Comparison of ENCODE assay signal across 12 cellular contexts in genomic region chr1:17755120-17755519, GRCh38. TPM values are rescaled to one million over a fixed set of nuclear protein-coding genes. Genes with fewer than 3 reads are reported as not detected.
DNase-seq lines count a peak whose midpoint lies in the region; ATAC-seq and TF ChIP-seq lines count a peak whose summit lies in the region.
"Had no signal": no experiment of that assay in that cellular context is flagged by ENCODE, and none has a peak within 500 bp of the region (broad histone marks: within the 10 kb centered on the region; RNA-seq: fewer than 3 reads in every experiment).

ACTL8 (plus strand) TSS chr1:17755333; CDS start chr1:17823009, 67,676 bp downstream.

- H3K27me3 ChIP-seq in SK-N-SH (ENCODE audit: insufficient read depth) = no peaks in the 10 kb centered on the region
- peaks cover 0 to 5% (median 0%) of the 10 kb centered on the region in 7 donors for H3K27me3 ChIP-seq in heart right ventricle
- H3K27me3 ChIP-seq: sigmoid colon had no signal

- no peaks in the 10 kb centered on the region for H3K9me2 ChIP-seq in SK-N-SH

- H3K79me2 ChIP-seq in SK-N-SH (ENCODE audit: insufficient read depth) = no peaks in the 10 kb centered on the region

- H3K4me3 ChIP-seq in SK-N-SH (ENCODE audit: low read depth in 2 of 2, low read length in 1 of 2) (no peak within 1 kb of the TSS), mucosa of descending colon (no peak within 1 kb of the TSS), heart right ventricle (no peak within 1 kb of the TSS)
- H3K4me3 ChIP-seq: sigmoid colon had no signal

- TF ChIP-seq EP300 in SK-N-SH (IDR thresholded peaks at IDR 0.05; ENCODE audit: borderline replicate concordance in 1 of 2, low read depth in 1 of 2, low read length in 1 of 2) = no peak

- H3K9me3 Mint-ChIP-seq in HFFc6 (peaks cover 58% of the 10 kb centered on the region), WTC11 (peaks cover 62% of the 10 kb centered on the region)

- no peak within 1 kb of the TSS for H3K27ac Mint-ChIP-seq in HFFc6
- H3K27ac Mint-ChIP-seq in WTC11 = no peak within 1 kb of the TSS
- H3K27ac Mint-ChIP-seq: activated B cell treated with CpG ODN at 0.5 μM for 24 hours; activated naive CD8-positive, alpha-beta T cell treated with anti-CD3 and anti-CD28 coated beads, Interleukin-2, amount 10 ng/mL, durations not matched to agents 7 days and 5 days had no signal

- intact Hi-C loops in mucosa of descending colon (cut with DNase I, micrococcal nuclease) (no loop called here), heart right ventricle (cut with DNase I) (no loop called here)

- H3K9me3 ChIP-seq in SK-N-SH (no peaks in the 10 kb centered on the region), mucosa of descending colon (peaks cover 41% of the 10 kb centered on the region), heart right ventricle (peaks cover 0 to 60% (median 40%) of the 10 kb centered on the region in 11 donors)

- no peak for ATAC-seq in SK-N-SH treated with all-trans-retinoic acid at 6 μM for 48 hours
- no peak; the same call in 1 of the 2 replicates for ATAC-seq in WTC11
- ATAC-seq in mucosa of descending colon = peak; percentile 36
- ATAC-seq in HG02981 (IDR thresholded peaks at IDR 0.05; ENCODE audit: unreplicated experiment) = no peak
- ATAC-seq in heart right ventricle = no peak

- H3K36me3 ChIP-seq in SK-N-SH (replicated peaks in 1 of 2; ENCODE audit: control insufficient read depth in 1 of 2, insufficient read depth in 2 of 2, low read length in 1 of 2) (no peaks in the 10 kb centered on the region), mucosa of descending colon (ENCODE audit: low read depth) (no peaks in the 10 kb centered on the region), heart right ventricle (no peaks in the 10 kb centered on the region)
- H3K36me3 ChIP-seq: sigmoid colon had no signal

- CTCF ChIA-PET in SK-N-SH (lab: Yijun Ruan, JAX) = interaction anchor here (1.1 kb wide), 1 partner anchor 10 kb away, joined by 3 read pairs; no protein-coding TSS in a partner anchor
- CTCF ChIA-PET in WTC11 (lab: Charles Lee) = interaction anchor here (0.6 kb wide), 1 partner anchor 73 kb away, joined by 4 read pairs; no protein-coding TSS in a partner anchor

- H3K27me3 Mint-ChIP-seq in HFFc6 (ENCODE audit: insufficient read depth) = peaks cover 7% of the 10 kb centered on the region; the same call in 1 of the 2 replicates
- peaks cover 54% of the 10 kb centered on the region for H3K27me3 Mint-ChIP-seq in WTC11 (ENCODE audit: low read depth)
- H3K27me3 Mint-ChIP-seq: activated B cell treated with CpG ODN at 0.5 μM for 24 hours; activated naive CD8-positive, alpha-beta T cell treated with anti-CD3 and anti-CD28 coated beads, Interleukin-2, amount 10 ng/mL, durations not matched to agents 7 days and 5 days had no signal

- peaks cover 30% of the 10 kb centered on the region for H3K36me3 Mint-ChIP-seq in HFFc6 (ENCODE audit: low read depth)
- H3K36me3 Mint-ChIP-seq in WTC11 = peaks cover 48% of the 10 kb centered on the region
- H3K36me3 Mint-ChIP-seq: activated naive CD8-positive, alpha-beta T cell treated with anti-CD3 and anti-CD28 coated beads, Interleukin-2, amount 10 ng/mL, durations not matched to agents 7 days and 5 days had no signal

- TF ChIP-seq CTCF in SK-N-SH (IDR thresholded peaks at IDR 0.05) (peak; percentile 30; the same call in 1 of the 2 replicates), HFFc6 (IDR thresholded peaks at IDR 0.05) (peak; percentile 59), WTC11 (IDR thresholded peaks at IDR 0.05) (peak; percentile 32), mucosa of descending colon (IDR thresholded peaks at IDR 0.05) (no peak), heart right ventricle (IDR thresholded peaks at IDR 0.05) (no peak)

- H3F3A ChIP-seq in SK-N-SH (replicated peaks; ENCODE audit: insufficient read depth) = no peaks in the 10 kb centered on the region

- no peaks in the 10 kb centered on the region for H4K20me1 ChIP-seq in SK-N-SH (ENCODE audit: insufficient read depth)

- H3K4me1 Mint-ChIP-seq in HFFc6 (ENCODE audit: low read depth) = no peaks in the 10 kb centered on the region
- no peaks in the 10 kb centered on the region for H3K4me1 Mint-ChIP-seq in WTC11
- H3K4me1 Mint-ChIP-seq: activated B cell treated with CpG ODN at 0.5 μM for 24 hours; activated naive CD8-positive, alpha-beta T cell treated with anti-CD3 and anti-CD28 coated beads, Interleukin-2, amount 10 ng/mL, durations not matched to agents 7 days and 5 days had no signal

- 17% methylated on average over 3 of the region's 12 CpGs for WGBS in SK-N-SH (ENCODE audit: low lambda C conversion rate)
- 60 to 62% methylated on average over 12 of the region's 12 CpGs for WGBS in heart right ventricle, 2 donors

- H3K27ac ChIP-seq in SK-N-SH (ENCODE audit: low read depth in 2 of 2, low read length in 1 of 2) (no peak within 1 kb of the TSS), heart right ventricle (no peak within 1 kb of the TSS)
- H3K27ac ChIP-seq: sigmoid colon had no signal

- POLR2A ChIA-PET in SK-N-SH (lab: Yijun Ruan, JAX) (no interaction called here), WTC11 (lab: Charles Lee) (no interaction called here)

- H2AFZ ChIP-seq in SK-N-SH (ENCODE audit: low read depth) = no peak within 1 kb of the TSS

- TF ChIP-seq RAD21 in SK-N-SH (IDR thresholded peaks at IDR 0.05; ENCODE audit: low read length) = no peak

- no peak within 1 kb of the TSS for H3K4me2 ChIP-seq in SK-N-SH

- H3K9ac ChIP-seq in SK-N-SH = no peak within 1 kb of the TSS

- H3K4me1 ChIP-seq in SK-N-SH (ENCODE audit: control insufficient read depth in 1 of 2, insufficient read depth in 2 of 2, low read depth in 1 of 2, low read length in 1 of 2) = peaks cover 0 to 13% of the 10 kb centered on the region in 2 experiments; a peak in 1 of 4 replicates
- H3K4me1 ChIP-seq in mucosa of descending colon (ENCODE audit: low read depth) = no peaks in the 10 kb centered on the region
- H3K4me1 ChIP-seq in heart right ventricle = no peaks in the 10 kb centered on the region
- H3K4me1 ChIP-seq: sigmoid colon had no signal

- H3K4me3 Mint-ChIP-seq in HFFc6 = no peak within 1 kb of the TSS
- H3K4me3 Mint-ChIP-seq in WTC11 = no peak within 1 kb of the TSS
- H3K4me3 Mint-ChIP-seq: activated B cell treated with CpG ODN at 0.5 μM for 24 hours; activated naive CD8-positive, alpha-beta T cell treated with anti-CD3 and anti-CD28 coated beads, Interleukin-2, amount 10 ng/mL, durations not matched to agents 7 days and 5 days had no signal

- DNase-seq in SK-N-SH = no peak
- DNase-seq in HFFc6 = no peak
- peak; percentile 36 for DNase-seq in WTC11 (ENCODE audit: low spot score)
- DNase-seq in mucosa of descending colon = peak in 1 of 3 donors; percentile 43
- DNase-seq in T-helper 9 cell = no peak
- DNase-seq in heart right ventricle = no peak
- DNase-seq: activated B cell treated with CpG ODN at 0.5 μM for 24 hours; activated naive CD8-positive, alpha-beta T cell treated with anti-CD3 and anti-CD28 coated beads, Interleukin-2, amount 10 ng/mL, durations not matched to agents 7 days and 5 days; HCEC 1CT; sigmoid colon had no signal

TF ChIP-seq in SK-N-SH, 30 proteins besides CTCF, POLR2A, EP300 and RAD21 (continues in another document):
- TF ChIP-seq RXRA (IDR thresholded peaks at IDR 0.05; ENCODE audit: borderline replicate concordance, low read depth) (no peak), USF2 (IDR thresholded peaks at IDR 0.05; ENCODE audit: borderline replicate concordance, low read depth, low read length) (no peak), RCOR1 (IDR thresholded peaks at IDR 0.05; ENCODE audit: low read length) (no peak), POLR2AphosphoS5 (IDR thresholded peaks at IDR 0.05; ENCODE audit: low read depth, low read length) (no peak)

TF ChIP-seq in SK-N-SH treated with all-trans-retinoic acid at 6 μM for 48 hours, 23 proteins besides CTCF, POLR2A, EP300 and RAD21 (continues in another document):
- TF ChIP-seq OSR1 (CRISPR knock-in tag; IDR thresholded peaks at IDR 0.05) = no peak
- TF ChIP-seq PPARA (CRISPR knock-in tag; IDR thresholded peaks at IDR 0.05; ENCODE audit: borderline replicate concordance) = no peak
- TF ChIP-seq ESRRG (CRISPR knock-in tag; IDR thresholded peaks at IDR 0.05) = no peak
- TF ChIP-seq ZNF70 (CRISPR knock-in tag; IDR thresholded peaks at IDR 0.05) = no peak
- TF ChIP-seq BACH2 (CRISPR knock-in tag; IDR thresholded peaks at IDR 0.05; ENCODE audit: borderline replicate concordance) = no peak
- no peak for TF ChIP-seq CSDC2 (CRISPR knock-in tag; IDR thresholded peaks at IDR 0.05)

TF ChIP-seq in WTC11, 78 proteins besides CTCF, POLR2A, EP300 and RAD21 (continues in another document):
- no peak for TF ChIP-seq E2F4 (CRISPR knock-in tag; IDR thresholded peaks at IDR 0.05; ENCODE audit: borderline replicate concordance, low read depth)
- TF ChIP-seq RORB (CRISPR knock-in tag; IDR thresholded peaks at IDR 0.05) = no peak
- TF ChIP-seq GTF2I (CRISPR knock-in tag; conservative IDR thresholded peaks at IDR 0.05) = peak; percentile 85; the same call in 1 of the 2 replicates
- TF ChIP-seq USF1 (CRISPR knock-in tag; IDR thresholded peaks at IDR 0.05) = peak; percentile 65; the same call in 1 of the 2 replicates

RNA-seq across cellular contexts. Expression of gene ACTL8, which starts in this region (rescaled TPM):
- polyA plus RNA-seq in SK-N-SH (2012; rRNA removed) = 0.05 TPM in 1 of 2 replicates, not detected in the other
- 0.06 and 0.12 TPM in 2 replicates for polyA plus RNA-seq in SK-N-SH (2012; cell fraction: cytosol; rRNA removed)
- polyA plus RNA-seq in SK-N-SH (2012; cell fraction: nucleus; rRNA removed) = 0.04 and 0.08 TPM in 2 replicates
- total RNA-seq in HFFc6 (2021; fragmentation: NEBNext Ultra II Directional; extraction: Animal tissue kit (Norgen Biotek cat#: 25700)) = under 1 TPM in 2 of 6 experiments, not detected in 4; 0.12 to 0.14 TPM
- total RNA-seq in WTC11 (2021) = 0.80 to 1.6 TPM (median 0.87 TPM) in 3 replicates
- 1 to 10 TPM in 1 of 3 donors, under 1 TPM in 1, not detected in 1; 0.35 to 1.0 TPM for total RNA-seq in mucosa of descending colon
- total RNA-seq in heart right ventricle = not detected
- not detected for polyA plus RNA-seq in heart right ventricle
- total RNA-seq: activated B cell treated with CpG ODN at 0.5 μM for 24 hours; activated naive CD8-positive, alpha-beta T cell treated with anti-CD3 and anti-CD28 coated beads, Interleukin-2, amount 10 ng/mL, durations not matched to agents 7 days and 5 days; sigmoid colon had no signal

Comparison
In these comparisons a context has a peak if more than half of its experiments do, and no peak if none do; other contexts are left out.
1. CTCF ChIP-seq: peak in SK-N-SH (single experiment), HFFc6 (single experiment) and WTC11 (single experiment); none in mucosa of descending colon (single experiment) and heart right ventricle (0 of 9).
2. Of the 6 proteins assayed by ChIP-seq in both WTC11 and SK-N-SH: peak only in WTC11: MAX, USF1 and USF2; only in SK-N-SH: none; in both: CTCF; in neither: 2.